ENCODE assay signal across 25 cellular contexts in genomic region chr10:7282457-7282856, GRCh38.
A peak's percentile ranks its signal among the peaks of the same experiment; 100 is the strongest.
DNase-seq lines count a peak whose midpoint lies in the region; FAIRE-seq and TF ChIP-seq lines count a peak whose summit lies in the region.
"Had no signal": no experiment of that assay in that cellular context is flagged by ENCODE, and none has a peak within 500 bp of the region (broad histone marks: within the 10 kb centered on the region; RNA-seq: fewer than 3 reads in every experiment).

No MANE protein-coding gene starts in this region.

- TF ChIP-seq CTCF in Caco-2 (IDR thresholded peaks at IDR 0.05; ENCODE audit: insufficient read depth in 1 of 2, low read depth in 1 of 2, low read length in 1 of 2, severe bottlenecking in 1 of 2, unreplicated experiment in 1 of 2), result no peak

- peak; percentile 49 for FAIRE-seq in islet of Langerhans (lab: Jason Lieb, UNC)
- FAIRE-seq: A204.1, GM12878, GM12892, GM18507 had no signal

- no TSS peak for BruUV-seq in Caco-2 (replicated peaks; lab: Mats Ljungman, UMichigan)

- DNase-seq in NCI-H2081 treated with DMSO at 0.1 percent for 48 hours (lab: John Stamatoyannopoulos, UW) (peak; percentile 26), activated gamma-delta T cell (lab: John Stamatoyannopoulos, UW) (no peak), Caco-2 (no peak), COLO829 (ENCODE audit: low spot score) (no peak)
- DNase-seq: 8988T; ACHN; BE2C; C1 segment of cervical spinal cord; CD4-positive, alpha-beta memory T cell; CD4-positive, CD25-positive, alpha-beta regulatory T cell; CD8-positive, alpha-beta memory T cell; DMS 273 treated with DMSO at 0.1 percent for 48 hours; DMS153; DMS53; DMS79; DND-41; EL; GDM1 had no signal

- intact Hi-C loops in Caco-2 (cut with micrococcal nuclease; ENCODE audit: unreplicated experiment), result no loop called here

- no peaks in the 10 kb centered on the region for H3K9me3 Mint-ChIP-seq in Caco-2 (ENCODE audit: unreplicated experiment)
- H3K9me3 Mint-ChIP-seq: CD4-positive, alpha-beta memory T cell; CD4-positive, CD25-positive, alpha-beta regulatory T cell; CD8-positive, alpha-beta memory T cell had no signal

- peaks cover 25% of the 10 kb centered on the region for H3K27me3 Mint-ChIP-seq in Caco-2 (ENCODE audit: insufficient read depth, unreplicated experiment)
- H3K27me3 Mint-ChIP-seq: CD4-positive, alpha-beta memory T cell; CD4-positive, CD25-positive, alpha-beta regulatory T cell; CD8-positive, alpha-beta memory T cell had no signal

- no peak overlapping the region for H3K4me3 ChIP-seq in Caco-2 (ENCODE audit: low read depth, low read length)
- H3K4me3 ChIP-seq: BLaER1, GM12878 had no signal

- H3K27ac Mint-ChIP-seq in Caco-2 (ENCODE audit: unreplicated experiment), result no peak overlapping the region

- no peaks in the 10 kb centered on the region for H3K36me3 ChIP-seq in Caco-2 (ENCODE audit: control insufficient read depth, insufficient read depth, low read length)
- H3K36me3 ChIP-seq: BE2C had no signal

- H3K27me3 ChIP-seq in Caco-2 (replicated peaks; ENCODE audit: control insufficient read depth, insufficient read depth, low read length), result no peaks in the 10 kb centered on the region
- H3K27me3 ChIP-seq: BE2C, BLaER1 had no signal

- no peaks in the 10 kb centered on the region for H3K4me1 ChIP-seq in Caco-2
- H3K4me1 ChIP-seq: BE2C had no signal

- no peaks in the 10 kb centered on the region; the same call in 1 of the 2 replicates for H3K9me3 ChIP-seq in Caco-2
- H3K9me3 ChIP-seq: BE2C had no signal

- no peaks in the 10 kb centered on the region for H3K4me1 Mint-ChIP-seq in Caco-2 (ENCODE audit: low read depth, unreplicated experiment)

- no peaks in the 10 kb centered on the region for H3K36me3 Mint-ChIP-seq in Caco-2 (ENCODE audit: insufficient read depth, unreplicated experiment)

- H3K4me3 Mint-ChIP-seq in Caco-2 (ENCODE audit: unreplicated experiment), result no peak overlapping the region
- H3K4me3 Mint-ChIP-seq: CD14-positive monocyte; CD4-positive, alpha-beta memory T cell; CD4-positive, CD25-positive, alpha-beta regulatory T cell; CD8-positive, alpha-beta memory T cell had no signal

- POLR2A ChIA-PET in Caco-2 (lab: Charles Lee), result no interaction called here

- CTCF ChIA-PET in Caco-2 (lab: Charles Lee), result no interaction called here
